8 cellular contexts compared by ENCODE assay signal in genomic region chr4:153465922-153466636, GRCh38. TPM values are rescaled to one million over a fixed set of nuclear protein-coding genes. Genes with fewer than 3 reads are reported as not detected.
DNase-seq lines count a peak whose midpoint lies in the region; ATAC-seq, FAIRE-seq and TF ChIP-seq lines count a peak whose summit lies in the region.

TSS of gene TMEM131L (plus strand) at chr4:153466360. CDS start at chr4:153466398, 38 bp downstream.

- H3K27ac ChIP-seq in SK-N-MC (no peak within 1 kb of the TSS), ovary (peak within 1 kb of the TSS; percentile 59 to 68)

- H3K4me3 ChIP-seq in SK-N-MC (peak within 1 kb of the TSS; percentile 92), ovary (peak within 1 kb of the TSS; percentile 69)

- 0 to 1% (median 0%) methylated on average over 32 to 86 of the region's 86 CpGs for WGBS in ovary, 3 donors

- peak in 1 of 3 donors; percentile 33 for TF ChIP-seq CTCF in ovary (IDR thresholded peaks at IDR 0.05)

- H3K27ac Mint-ChIP-seq in activated naive CD4-positive, alpha-beta T cell treated with anti-CD3 and anti-CD28 coated beads, Interleukin-2, amount 50 U/mL, for 72 hours: peak within 1 kb of the TSS; percentile 61 to 83

- H3K36me3 ChIP-seq in SK-N-MC (ENCODE audit: insufficient read depth, low read length) (peaks cover 5% of the 10 kb centered on the region; the same call in 1 of the 2 replicates), ovary (no peaks in the 10 kb centered on the region)

- H3K27me3 ChIP-seq in ovary: no peaks in the 10 kb centered on the region

- DNase-seq in ELR (ENCODE audit: low read depth) (peak; percentile 74), LHCN-M2 (ENCODE audit: low read depth) (peak; percentile 59), SK-N-MC (ENCODE audit: low read depth, low spot score) (no peak), head of caudate nucleus (peak; percentile 37 to 90 (median 77)), ovary (peak; percentile 55 to 76 (median 74)), urothelium cell line (ENCODE audit: low spot score) (peak; percentile 87)
- peak; percentile 60 to 80 for DNase-seq in activated naive CD4-positive, alpha-beta T cell treated with anti-CD3 and anti-CD28 coated beads, Interleukin-2, amount 50 U/mL, for 72 hours (ENCODE audit: low spot score in 2 of 2)

- H3K4me1 ChIP-seq in ovary (ENCODE audit: insufficient read depth): peaks cover 3% of the 10 kb centered on the region

- H3K36me3 Mint-ChIP-seq in activated naive CD4-positive, alpha-beta T cell treated with anti-CD3 and anti-CD28 coated beads, Interleukin-2, amount 50 U/mL, for 72 hours: peaks cover 20 to 26% of the 10 kb centered on the region in 2 donors

- peak within 1 kb of the TSS; percentile 78 for H3K9ac ChIP-seq in SK-N-MC (ENCODE audit: insufficient read length)

- FAIRE-seq in urothelium cell line (lab: Jason Lieb, UNC): no peak

- intact Hi-C loops in head of caudate nucleus (cut with DNase I): loop anchor here (5.0 kb wide), 1 partner anchor 91 kb away; no protein-coding TSS in a partner anchor
- intact Hi-C loops in ovary (cut with DNase I): loop anchor here (2.0 to 10.0 kb wide), 5 partner anchors 79 to 311 kb away; partner anchors contain the start of gene MND1 (in 1 of the 4)

- H3K9me3 Mint-ChIP-seq in activated naive CD4-positive, alpha-beta T cell treated with anti-CD3 and anti-CD28 coated beads, Interleukin-2, amount 50 U/mL, for 72 hours: no peaks in the 10 kb centered on the region

- ATAC-seq in GM21825 (IDR thresholded peaks at IDR 0.05; ENCODE audit: unreplicated experiment): peak; percentile 41
- peak; percentile 73 to 84 for ATAC-seq in activated naive CD4-positive, alpha-beta T cell treated with anti-CD3 and anti-CD28 coated beads, Interleukin-2, amount 50 U/mL, for 72 hours

- no peak for TF ChIP-seq POLR2A in ovary (IDR thresholded peaks at IDR 0.05)

- no peak for TF ChIP-seq EP300 in ovary (IDR thresholded peaks at IDR 0.05)

- H3K9me3 ChIP-seq in SK-N-MC (ENCODE audit: low read depth, low read length) (no peaks in the 10 kb centered on the region), ovary (no peaks in the 10 kb centered on the region)

RNA-seq across cellular contexts. Expression of gene TMEM131L, which starts in this region (rescaled TPM):
- 6.8 and 7.2 TPM in 2 replicates for total RNA-seq in LHCN-M2 (2014; rRNA removed)
- 3.1 TPM for polyA plus RNA-seq in LHCN-M2 (2012)
- total RNA-seq in activated naive CD4-positive, alpha-beta T cell treated with anti-CD3 and anti-CD28 coated beads, Interleukin-2, amount 50 U/mL, for 72 hours: 10 to 100 TPM; 44.8 to 47.7 TPM
- total RNA-seq in ovary: 10 to 100 TPM in 5 of 7 donors, 1 to 10 TPM in 2; 7.7 to 13.1 (median 10.7) TPM
- 10 to 100 TPM in 1 of 2 donors, 1 to 10 TPM in 1; 3.6 to 18.4 TPM for polyA plus RNA-seq in ovary
